In the genomic region with DNA sequence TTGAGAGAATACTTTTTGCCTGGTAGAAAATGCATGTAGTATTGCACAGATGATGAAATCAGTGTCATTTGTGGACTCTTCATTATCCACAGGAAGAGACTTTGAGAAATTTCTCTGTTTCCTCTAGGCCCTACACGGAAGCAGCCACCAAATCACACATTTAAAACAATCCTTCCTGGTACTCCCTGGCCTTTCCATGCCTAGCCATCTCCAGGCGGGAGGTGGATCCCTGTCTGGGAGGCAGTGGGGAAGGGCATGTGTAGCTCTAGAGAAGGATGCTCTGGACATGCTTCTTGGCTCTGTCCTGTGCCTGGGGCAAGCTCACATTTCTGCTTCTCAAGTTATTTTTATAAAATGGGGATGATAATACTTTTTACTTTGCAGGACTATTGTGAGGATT, we compare ENCODE assay signal across 35 cellular contexts.
"Had no signal": no experiment of that assay in that cellular context is flagged by ENCODE, and none has a peak within 500 bp of the region (broad histone marks: within the 10 kb centered on the region; RNA-seq: fewer than 3 reads in every experiment).

No MANE protein-coding gene starts in this region.

- H3K9me3 Mint-ChIP-seq: activated naive CD4-positive, alpha-beta T cell treated with anti-CD3 and anti-CD28 coated beads for 36 hours had no signal

- H3K9me3 ChIP-seq: adrenal gland, body of pancreas, breast epithelium, SJSA1 had no signal

- H3K4me3 ChIP-seq: adrenal gland, body of pancreas, breast epithelium, PC-9, SJSA1 had no signal

- H3K36me3 ChIP-seq: adrenal gland, breast epithelium, SJSA1 had no signal

- DNase-seq: activated B cell treated with CpG ODN at 0.5 μM for 24 hours; activated CD4-positive, alpha-beta memory T cell treated with anti-CD3 and anti-CD28 coated beads for 36 hours; activated CD4-positive, alpha-beta T cell treated with anti-CD3 and anti-CD28 coated beads for 4 hours; activated CD4-positive, alpha-beta T cell treated with anti-CD3 and anti-CD28 coated beads, Interleukin-2, amount 50 U/mL, for 1 hour; activated CD4-positive, CD25-positive, alpha-beta regulatory T cell treated with anti-CD3 and anti-CD28 coated beads, Interleukin-2, amount 50 U/mL, for 72 hours; activated CD8-positive, alpha-beta memory T cell treated with anti-CD3 and anti-CD28 coated beads, Interleukin-2, amount 50 U/mL, for 4 hours; activated gamma-delta T cell treated with Interleukin-2 at 50 U/mL for 16 hours; activated naive CD4-positive, alpha-beta T cell treated with anti-CD3 and anti-CD28 coated beads for 36 hours; activated T-cell treated with anti-CD3 and anti-CD28 coated beads for 4 hours; activated T-cell treated with anti-CD3 and anti-CD28 coated beads, Interleukin-2, amount 50 U/mL, for 4 hours; adrenal gland; body of pancreas; Karpas-422; KBM-7; NCI-H1105; NCI-H1436; NCI-H1694; NCI-H1930; NCI-H2081 treated with DMSO at 0.1 percent for 48 hours; NCI-H226; NCI-H446 treated with DMSO at 0.1 percent for 48 hours; NCI-H524; NCI-H69; NCI-H82; PC-9; SHP77 treated with DMSO at 0.1 percent for 48 hours; SW 1271; T-helper 1 cell; T-helper 2 cell; T-helper 9 cell had no signal

- H3K4me1 Mint-ChIP-seq: activated B cell treated with CpG ODN at 0.5 μM for 24 hours had no signal

- H2AFZ ChIP-seq: PC-9 had no signal

- H3K27ac ChIP-seq: adrenal gland, body of pancreas, breast epithelium, PC-9, SJSA1, VCaP had no signal

- H3K4me1 ChIP-seq: adrenal gland, body of pancreas, breast epithelium, SJSA1 had no signal

- H3K27ac Mint-ChIP-seq: activated B cell treated with CpG ODN at 0.5 μM for 24 hours; activated CD4-positive, alpha-beta memory T cell treated with anti-CD3 and anti-CD28 coated beads for 36 hours; activated naive CD4-positive, alpha-beta T cell treated with anti-CD3 and anti-CD28 coated beads for 36 hours; activated naive CD4-positive, alpha-beta T cell treated with anti-CD3 and anti-CD28 coated beads, Interleukin-2, amount 50 U/mL, for 72 hours; activated T-helper 1 cell treated with anti-CD3 and anti-CD28 coated beads, Interleukin-12 subunit alpha, Interleukin-12 subunit beta, Interleukin-2, Interleukin-4 antibody, amounts not matched to agents 30 ng/mL and 10 ng/mL and 1 ng/mL, durations not matched to agents 14 hours and 24 hours and 36 hours had no signal

- H3K4me3 Mint-ChIP-seq: activated B cell treated with CpG ODN at 0.5 μM for 24 hours; activated CD4-positive, alpha-beta memory T cell treated with anti-CD3 and anti-CD28 coated beads for 36 hours; activated naive CD4-positive, alpha-beta T cell treated with anti-CD3 and anti-CD28 coated beads for 36 hours; activated T-cell treated with anti-CD3 and anti-CD28 coated beads, Interleukin-2, amount 50 U/mL, for 4 hours; activated T-helper 1 cell treated with anti-CD3 and anti-CD28 coated beads, Interleukin-12 subunit alpha, Interleukin-12 subunit beta, Interleukin-2, Interleukin-4 antibody, amounts not matched to agents 30 ng/mL and 10 ng/mL and 1 ng/mL, durations not matched to agents 14 hours and 24 hours and 36 hours had no signal

- ATAC-seq: activated naive CD4-positive, alpha-beta T cell treated with anti-CD3 and anti-CD28 coated beads, Interleukin-2, amount 50 U/mL, for 72 hours; activated T-cell treated with anti-CD3 and anti-CD28 coated beads, Interleukin-2, amount 50 U/mL, for 4 hours; body of pancreas had no signal

- H3K36me3 Mint-ChIP-seq: activated CD4-positive, alpha-beta memory T cell treated with anti-CD3 and anti-CD28 coated beads for 36 hours; activated naive CD4-positive, alpha-beta T cell treated with anti-CD3 and anti-CD28 coated beads, Interleukin-2, amount 50 U/mL, for 72 hours had no signal

- H3K27me3 ChIP-seq: adrenal gland, body of pancreas, breast epithelium, SJSA1 had no signal

- H3K4me2 ChIP-seq: PC-9 had no signal
